27 cellular contexts compared by ENCODE assay signal in the genomic region with DNA sequence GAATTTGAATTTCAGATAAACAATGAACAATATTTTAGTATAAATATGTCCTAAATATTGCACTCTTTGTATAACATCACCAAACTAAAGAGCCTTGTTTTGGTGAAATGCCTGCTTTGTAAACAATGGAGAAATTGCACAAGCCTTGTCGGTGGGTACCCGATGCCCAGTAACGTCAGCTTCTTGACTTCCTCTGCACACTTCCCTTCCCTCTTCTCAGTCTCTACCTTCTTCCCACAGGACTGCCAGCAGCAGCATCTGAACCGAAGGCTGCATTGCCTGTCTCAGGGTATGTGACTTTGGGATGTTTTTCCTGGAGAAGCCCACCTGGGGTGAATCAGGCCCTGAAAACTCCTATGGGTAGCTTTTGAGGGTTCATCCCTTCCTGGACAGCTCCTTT.
"Had no signal": no experiment of that assay in that cellular context is flagged by ENCODE, and none has a peak within 500 bp of the region (broad histone marks: within the 10 kb centered on the region; RNA-seq: fewer than 3 reads in every experiment).

No MANE protein-coding gene starts in this region.

- H3K9me3 ChIP-seq: esophagus squamous epithelium, right lobe of liver, testis had no signal

- ATAC-seq: activated CD8-positive, alpha-beta memory T cell treated with anti-CD3 and anti-CD28 coated beads, Interleukin-2, amount 10 ng/mL, durations not matched to agents 7 days and 5 days; activated CD8-positive, alpha-beta T cell treated with anti-CD3 and anti-CD28 coated beads, Interleukin-2, amount 10 ng/mL, durations not matched to agents 7 days and 5 days; activated naive CD8-positive, alpha-beta T cell treated with anti-CD3 and anti-CD28 coated beads, Interleukin-2, amount 50 U/mL, for 24 hours; left colon; naive thymus-derived CD8-positive, alpha-beta T cell; stimulated activated naive CD8-positive, alpha-beta T cell treated with anti-CD3 and anti-CD28 coated beads, Interleukin-15, Interleukin-2, amounts not matched to agents 100 U/mL and 50 U/mL, for 24 hours had no signal

- H2AFZ ChIP-seq: hepatocyte, neural progenitor cell had no signal

- H3K27ac Mint-ChIP-seq: activated B cell treated with CpG ODN at 0.5 μM for 24 hours; activated CD8-positive, alpha-beta memory T cell treated with anti-CD3 and anti-CD28 coated beads, Interleukin-2, amount 10 ng/mL, durations not matched to agents 7 days and 5 days; activated CD8-positive, alpha-beta T cell treated with anti-CD3 and anti-CD28 coated beads, Interleukin-2, amount 10 ng/mL, durations not matched to agents 7 days and 5 days; activated naive CD4-positive, alpha-beta T cell treated with anti-CD3 and anti-CD28 coated beads, Interleukin-2, amount 50 U/mL, for 24 hours; activated naive CD8-positive, alpha-beta T cell treated with anti-CD3 and anti-CD28 coated beads, Interleukin-2, amount 50 U/mL, for 24 hours; activated T-helper 2 cell treated with anti-CD3 and anti-CD28 coated beads, Interferon-gamma antibody, Interleukin-2, Interleukin-4, amounts not matched to agents 10 μg/mL and 5 μg/mL and 100 μg/mL, durations not matched to agents 14 hours and 24 hours and 36 hours; immature natural killer cell; neural progenitor cell had no signal

- H3K4me3 ChIP-seq: esophagus squamous epithelium, hepatocyte, neural progenitor cell, right lobe of liver, testis, transverse colon had no signal

- H3K27ac ChIP-seq: esophagus squamous epithelium, hepatocyte, neural progenitor cell, right lobe of liver, testis, transverse colon had no signal

- H3K36me3 ChIP-seq: esophagus squamous epithelium, neural progenitor cell, right lobe of liver, transverse colon had no signal

- H3K4me3 Mint-ChIP-seq: activated B cell treated with CpG ODN at 0.5 μM for 24 hours; activated CD8-positive, alpha-beta memory T cell treated with anti-CD3 and anti-CD28 coated beads, Interleukin-2, amount 10 ng/mL, durations not matched to agents 7 days and 5 days; activated CD8-positive, alpha-beta T cell treated with anti-CD3 and anti-CD28 coated beads, Interleukin-2, amount 10 ng/mL, durations not matched to agents 7 days and 5 days; activated naive CD4-positive, alpha-beta T cell treated with anti-CD3 and anti-CD28 coated beads, Interleukin-2, amount 50 U/mL, for 24 hours; activated naive CD8-positive, alpha-beta T cell treated with anti-CD3 and anti-CD28 coated beads, Interleukin-2, amount 50 U/mL, for 24 hours; endodermal cell; immature natural killer cell; naive thymus-derived CD8-positive, alpha-beta T cell; neural progenitor cell had no signal

- H3K9me3 Mint-ChIP-seq: activated naive CD4-positive, alpha-beta T cell treated with anti-CD3 and anti-CD28 coated beads, Interleukin-2, amount 50 U/mL, for 24 hours; activated T-helper 2 cell treated with anti-CD3 and anti-CD28 coated beads, Interferon-gamma antibody, Interleukin-2, Interleukin-4, amounts not matched to agents 10 μg/mL and 5 μg/mL and 100 μg/mL, durations not matched to agents 14 hours and 24 hours and 36 hours; naive thymus-derived CD8-positive, alpha-beta T cell had no signal

- H3K4me1 ChIP-seq: esophagus squamous epithelium, right lobe of liver, testis, transverse colon had no signal

- DNase-seq: activated B cell treated with CpG ODN at 0.5 μM for 24 hours; activated CD8-positive, alpha-beta memory T cell treated with anti-CD3 and anti-CD28 coated beads, Interleukin-2, amount 10 ng/mL, durations not matched to agents 7 days and 5 days; activated CD8-positive, alpha-beta T cell treated with anti-CD3 and anti-CD28 coated beads, Interleukin-2, amount 10 ng/mL, durations not matched to agents 7 days and 5 days; activated naive CD8-positive, alpha-beta T cell treated with anti-CD3 and anti-CD28 coated beads, Interleukin-2, amount 50 U/mL, for 24 hours; activated T-cell treated with anti-CD3 and anti-CD28 coated beads, Interleukin-2, amount 50 U/mL, for 48 hours; caudate nucleus; cortex of kidney; esophagus squamous epithelium; glutamatergic neuron; immature natural killer cell; kidney; left colon; mammary epithelial cell; midbrain; naive thymus-derived CD8-positive, alpha-beta T cell; right lobe of liver; stimulated activated CD4-positive, alpha-beta T cell treated with anti-CD3 and anti-CD28 coated beads, Interleukin-2, amount 100 ng/mL, for 48 hours; stimulated activated naive CD8-positive, alpha-beta T cell treated with anti-CD3 and anti-CD28 coated beads, Interleukin-15, Interleukin-2, amounts not matched to agents 100 U/mL and 50 U/mL, for 24 hours; testis; transverse colon had no signal

- H3K4me2 ChIP-seq: hepatocyte, neural progenitor cell had no signal

- H3K9ac ChIP-seq: neural progenitor cell had no signal

- H3K36me3 Mint-ChIP-seq: activated naive CD4-positive, alpha-beta T cell treated with anti-CD3 and anti-CD28 coated beads, Interleukin-2, amount 50 U/mL, for 24 hours; immature natural killer cell; naive thymus-derived CD8-positive, alpha-beta T cell; neural progenitor cell had no signal

- H3K27me3 Mint-ChIP-seq: activated CD8-positive, alpha-beta memory T cell treated with anti-CD3 and anti-CD28 coated beads, Interleukin-2, amount 10 ng/mL, durations not matched to agents 7 days and 5 days; activated naive CD4-positive, alpha-beta T cell treated with anti-CD3 and anti-CD28 coated beads, Interleukin-2, amount 50 U/mL, for 24 hours; activated naive CD8-positive, alpha-beta T cell treated with anti-CD3 and anti-CD28 coated beads, Interleukin-2, amount 50 U/mL, for 24 hours had no signal

- H3K27me3 ChIP-seq: hepatocyte, neural progenitor cell, right lobe of liver, testis, transverse colon had no signal

- H3K79me2 ChIP-seq: hepatocyte had no signal

- FAIRE-seq: frontal cortex, kidney, urothelium cell line had no signal
